Comparison of ENCODE assay signal across 10 cellular contexts in genomic region chr7:150945853-150946825, GRCh38. TPM values are rescaled to one million over a fixed set of nuclear protein-coding genes. Genes with fewer than 3 reads are reported as not detected.
DNase-seq lines count a peak whose midpoint lies in the region; ATAC-seq and TF ChIP-seq lines count a peak whose summit lies in the region.
"Had no signal": no experiment of that assay in that cellular context is flagged by ENCODE, and none has a peak within 500 bp of the region (broad histone marks: within the 10 kb centered on the region; RNA-seq: fewer than 3 reads in every experiment).

No MANE protein-coding gene starts in this region.

- H3K4me1 ChIP-seq in muscle layer of duodenum (ENCODE audit: control insufficient read depth in 1 of 2, insufficient read depth in 2 of 2, low read length in 2 of 2): peaks cover 0 to 55% of the 10 kb centered on the region in 2 donors

- no peak for TF ChIP-seq CTCF in glutamatergic neuron (IDR thresholded peaks at IDR 0.05; ENCODE audit: partially characterized antibody, unreplicated experiment)

- peaks cover 2% of the 10 kb centered on the region for H3K27me3 Mint-ChIP-seq in glutamatergic neuron (ENCODE audit: unreplicated experiment)

- H3K36me3 ChIP-seq in muscle layer of duodenum (ENCODE audit: control insufficient read depth in 1 of 2, insufficient read depth in 2 of 2, low read length in 2 of 2): peaks cover 0 to 14% of the 10 kb centered on the region in 2 donors
- H3K36me3 ChIP-seq: thoracic aorta had no signal

- peak; percentile 56 for DNase-seq in activated effector memory CD4-positive, alpha-beta T cell treated with anti-CD3 and anti-CD28 coated beads, Interleukin-2, amount 50 U/mL, for 16 hours
- DNase-seq in activated effector memory CD4-positive, alpha-beta T cell treated with Interleukin-2 at 50 U/mL for 16 hours: no peak
- DNase-seq in glutamatergic neuron (peak; percentile 22), ureter (ENCODE audit: low spot score) (peak; percentile 66), ACHN (no peak)

- no peak overlapping the region for H3K4me3 ChIP-seq in muscle layer of duodenum (ENCODE audit: low read depth in 1 of 2, low read length in 2 of 2)
- H3K4me3 ChIP-seq: thoracic aorta had no signal

- H3K4me3 Mint-ChIP-seq in glutamatergic neuron (ENCODE audit: unreplicated experiment): no peak overlapping the region
- H3K4me3 Mint-ChIP-seq: IgD-negative memory B cell had no signal

- no peak overlapping the region for H3K27ac Mint-ChIP-seq in glutamatergic neuron (ENCODE audit: unreplicated experiment)
- H3K27ac Mint-ChIP-seq: IgD-negative memory B cell had no signal

- in situ Hi-C loops in ACHN (cut with HindIII; ENCODE audit: low pct_ligation_motif_present, low pct_unique_long_range_greater_than_20kb, low sequenced_read_pairs): no loop called here

- peaks cover 7% of the 10 kb centered on the region for H3K9me3 Mint-ChIP-seq in glutamatergic neuron (ENCODE audit: unreplicated experiment)
- H3K9me3 Mint-ChIP-seq: IgD-negative memory B cell had no signal

- H3K9me3 ChIP-seq in muscle layer of duodenum (ENCODE audit: control insufficient read depth in 1 of 2, low read length in 2 of 2): no peaks in the 10 kb centered on the region
- H3K9me3 ChIP-seq: thoracic aorta had no signal

- ATAC-seq in GM19397 (IDR thresholded peaks at IDR 0.05; ENCODE audit: unreplicated experiment): no peak
- ATAC-seq in HG02973 (IDR thresholded peaks at IDR 0.05; ENCODE audit: unreplicated experiment): no peak

- H3K27ac ChIP-seq in muscle layer of duodenum (ENCODE audit: low read length): peak overlapping the region; percentile 45
- H3K27ac ChIP-seq: thoracic aorta had no signal

- no peaks in the 10 kb centered on the region for H3K36me3 Mint-ChIP-seq in glutamatergic neuron (ENCODE audit: unreplicated experiment)
- H3K36me3 Mint-ChIP-seq: IgD-negative memory B cell had no signal

- peaks cover 13% of the 10 kb centered on the region for H3K4me1 Mint-ChIP-seq in glutamatergic neuron (ENCODE audit: low read depth, unreplicated experiment)

- no peaks in the 10 kb centered on the region for H3K27me3 ChIP-seq in muscle layer of duodenum (ENCODE audit: low read depth, low read length)

RNA-seq across cellular contexts. Expression of gene KCNH2, which starts 32.0 kb away (rescaled TPM):
- total RNA-seq in glutamatergic neuron (ENCODE audit: unreplicated experiment) (73.7 TPM), ureter (17.7 TPM)

RNA-seq across cellular contexts. Expression of gene NOS3, which starts 44.7 kb away (rescaled TPM):
- total RNA-seq in glutamatergic neuron (ENCODE audit: unreplicated experiment): 0.86 TPM
- total RNA-seq in ureter: 50.7 TPM

Comparison
In these comparisons a context has a peak if more than half of its experiments do, and no peak if none do; other contexts are left out.
1. DNase-seq: peak in activated effector memory CD4-positive, alpha-beta T cell treated with anti-CD3 and anti-CD28 coated beads, Interleukin-2, amount 50 U/mL, for 16 hours (single experiment), glutamatergic neuron (single experiment) and ureter (single experiment); none in activated effector memory CD4-positive, alpha-beta T cell treated with Interleukin-2 at 50 U/mL for 16 hours (single experiment) and ACHN (single experiment).
2. RNA of gene NOS3, which starts 44.7 kb away (total RNA-seq): 50.7 TPM in ureter (single experiment); 0.86 TPM in glutamatergic neuron (single experiment); every median in the first group is over 10 times any median in the second.